23 cellular contexts compared by ENCODE assay signal in genomic region chr12:50715174-50715573, GRCh38. TPM values are rescaled to one million over a fixed set of nuclear protein-coding genes. Genes with fewer than 3 reads are reported as not detected.
A peak's percentile ranks its signal among the peaks of the same experiment; 100 is the strongest.
DNase-seq lines count a peak whose midpoint lies in the region; ATAC-seq and TF ChIP-seq lines count a peak whose summit lies in the region.
"Had no signal": no experiment of that assay in that cellular context is flagged by ENCODE, and none has a peak within 500 bp of the region (broad histone marks: within the 10 kb centered on the region; RNA-seq: fewer than 3 reads in every experiment).

No MANE protein-coding gene starts in this region.

- POLR2A ChIA-PET in IMR-90 (lab: Charles Lee; ENCODE audit: unreplicated experiment) = no interaction called here

- no peak for TF ChIP-seq RAD21 in IMR-90 (IDR thresholded peaks at IDR 0.05; ENCODE audit: low read length)

- no peaks in the 10 kb centered on the region for H3K4me1 ChIP-seq in IMR-90 (ENCODE audit: control insufficient read depth, insufficient read depth, low read length)
- H3K4me1 ChIP-seq: HAP-1, right atrium auricular region had no signal

- no peaks in the 10 kb centered on the region for H4K20me1 ChIP-seq in IMR-90 (ENCODE audit: insufficient read depth, low read length)

- H2BK5ac ChIP-seq in IMR-90 (ENCODE audit: low read depth, low read length, poor library complexity, severe bottlenecking) = no peak overlapping the region

- H4K8ac ChIP-seq in IMR-90 (ENCODE audit: low read depth in 2 of 2, low read length in 2 of 2) = no peak overlapping the region

- H3K18ac ChIP-seq in IMR-90 (ENCODE audit: low read depth, low read length) = no peak overlapping the region

- H3K27ac ChIP-seq in IMR-90 (ENCODE audit: insufficient read depth, low read length) = no peak overlapping the region
- H3K27ac ChIP-seq: right atrium auricular region, WERI-Rb-1 had no signal

- H3K4me1 Mint-ChIP-seq in osteocyte (ENCODE audit: unreplicated experiment) = peaks cover 9% of the 10 kb centered on the region
- H3K4me1 Mint-ChIP-seq in natural killer cell treated with Interleukin-12 subunit alpha and Interleukin-12 subunit beta and Interleukin-15 and Interleukin-18, amount 100 ng/mL, for 72 hours (ENCODE audit: low read depth in 2 of 2) = no peaks in the 10 kb centered on the region
- H3K4me1 Mint-ChIP-seq: activated CD4-positive, alpha-beta T cell treated with anti-CD3 and anti-CD28 coated beads, Interleukin-2, amount 10 ng/mL, durations not matched to agents 7 days and 5 days; activated naive CD8-positive, alpha-beta T cell treated with anti-CD3 and anti-CD28 coated beads, Interleukin-2, amount 50 U/mL, for 24 hours; CD8-positive, alpha-beta memory T cell had no signal

- H3K4ac ChIP-seq in IMR-90 (ENCODE audit: low read depth, low read length) = no peak overlapping the region

- no peaks in the 10 kb centered on the region; a peak in 1 of 4 replicates for H3K79me1 ChIP-seq in IMR-90 (ENCODE audit: low read depth in 1 of 2, low read length in 2 of 2)

- H3K27me3 ChIP-seq in IMR-90 (ENCODE audit: control insufficient read depth, insufficient read depth, low read length) = no peaks in the 10 kb centered on the region
- H3K27me3 ChIP-seq: right atrium auricular region had no signal

- no peak overlapping the region for H3K4me3 Mint-ChIP-seq in osteocyte (ENCODE audit: unreplicated experiment)
- H3K4me3 Mint-ChIP-seq in natural killer cell treated with Interleukin-12 subunit alpha and Interleukin-12 subunit beta and Interleukin-15 and Interleukin-18, amount 100 ng/mL, for 72 hours = no peak overlapping the region
- H3K4me3 Mint-ChIP-seq: activated CD4-positive, alpha-beta T cell treated with anti-CD3 and anti-CD28 coated beads, Interleukin-2, amount 10 ng/mL, durations not matched to agents 7 days and 5 days; activated naive CD8-positive, alpha-beta T cell treated with anti-CD3 and anti-CD28 coated beads, Interleukin-2, amount 50 U/mL, for 24 hours; CD8-positive, alpha-beta memory T cell; type B pancreatic cell had no signal

- H4K5ac ChIP-seq in IMR-90 (ENCODE audit: low read depth, low read length) = no peak overlapping the region

- peaks cover 31% of the 10 kb centered on the region for H3K36me3 Mint-ChIP-seq in osteocyte (ENCODE audit: unreplicated experiment)
- H3K36me3 Mint-ChIP-seq in natural killer cell treated with Interleukin-12 subunit alpha and Interleukin-12 subunit beta and Interleukin-15 and Interleukin-18, amount 100 ng/mL, for 72 hours = peaks cover 10% of the 10 kb centered on the region

- H4K91ac ChIP-seq in IMR-90 (ENCODE audit: insufficient read depth, low read depth, low read length) = no peak overlapping the region

- no peak overlapping the region for H3K4me2 ChIP-seq in IMR-90 (ENCODE audit: low read depth, low read length)

- H3K9me3 Mint-ChIP-seq in osteocyte (ENCODE audit: unreplicated experiment) = no peaks in the 10 kb centered on the region
- no peaks in the 10 kb centered on the region for H3K9me3 Mint-ChIP-seq in natural killer cell treated with Interleukin-12 subunit alpha and Interleukin-12 subunit beta and Interleukin-15 and Interleukin-18, amount 100 ng/mL, for 72 hours
- H3K9me3 Mint-ChIP-seq: activated CD4-positive, alpha-beta T cell treated with anti-CD3 and anti-CD28 coated beads, Interleukin-2, amount 10 ng/mL, durations not matched to agents 7 days and 5 days; activated naive CD8-positive, alpha-beta T cell treated with anti-CD3 and anti-CD28 coated beads, Interleukin-2, amount 50 U/mL, for 24 hours; CD8-positive, alpha-beta memory T cell; type B pancreatic cell had no signal

- no peak for TF ChIP-seq CTCF in IMR-90 (conservative IDR thresholded peaks at IDR 0.05; ENCODE audit: low read depth, low read length)
- TF ChIP-seq CTCF in choroid plexus epithelial cell (conservative IDR thresholded peaks at IDR 0.05; ENCODE audit: low read depth, low read length) = no peak
- no peak for TF ChIP-seq CTCF in osteocyte (IDR thresholded peaks at IDR 0.05)
- TF ChIP-seq CTCF in GM13976 (IDR thresholded peaks at IDR 0.05; ENCODE audit: borderline replicate concordance, control extremely low read depth, extremely low read depth, insufficient read depth, missing control alignments) = no peak

- no peak overlapping the region for H3K56ac ChIP-seq in IMR-90 (ENCODE audit: extremely low read depth, insufficient read depth, low read length)

- no peak overlapping the region for H3K9ac ChIP-seq in IMR-90 (ENCODE audit: low read depth, low read length)

- BruUV-seq in IMR-90 (replicated peaks; lab: Mats Ljungman, UMichigan) = no TSS peak

- DNase-seq in AG08396 (ENCODE audit: low spot score) (peak; percentile 10), IMR-90 (peak; percentile 12), choroid plexus epithelial cell (ENCODE audit: low read depth) (peak; percentile 60), osteocyte (ENCODE audit: extremely low spot score, unreplicated experiment) (no peak), NCI-H1436 treated with DMSO at 0.1 percent for 48 hours (lab: John Stamatoyannopoulos, UW) (no peak), GM13976 (ENCODE audit: low spot score) (no peak)
- DNase-seq in natural killer cell treated with Interleukin-12 subunit alpha and Interleukin-12 subunit beta and Interleukin-15 and Interleukin-18, amount 100 ng/mL, for 72 hours (ENCODE audit: low spot score) = no peak
- DNase-seq: activated CD4-positive, alpha-beta T cell treated with anti-CD3 and anti-CD28 coated beads, Interleukin-2, amount 10 ng/mL, durations not matched to agents 7 days and 5 days; activated gamma-delta T cell; activated naive CD8-positive, alpha-beta T cell treated with anti-CD3 and anti-CD28 coated beads, Interleukin-2, amount 50 U/mL, for 24 hours; CD8-positive, alpha-beta memory T cell; GF-D8; KG1; NCI-H2171 treated with DMSO at 0.1 percent for 48 hours; NCI-H524 treated with DMSO at 0.1 percent for 48 hours; occipital lobe; stimulated activated CD4-positive, alpha-beta T cell treated with anti-CD3 and anti-CD28 coated beads, Interleukin-12 subunit alpha, Interleukin-12 subunit beta, amount 100 ng/mL, for 4 hours; T-helper 2 cell; WERI-Rb-1 had no signal

- H3K9me1 ChIP-seq in IMR-90 (ENCODE audit: insufficient read depth, low read length) = peaks cover 3% of the 10 kb centered on the region

- H3K4me3 ChIP-seq in IMR-90 (ENCODE audit: insufficient read depth, low read depth, low read length) = no peak overlapping the region
- no peak overlapping the region for H3K4me3 ChIP-seq in choroid plexus epithelial cell (ENCODE audit: low read depth, low read length)
- H3K4me3 ChIP-seq: HAP-1, right atrium auricular region had no signal

- intact Hi-C loops in IMR-90 (cut with micrococcal nuclease) = no loop called here

- H3K14ac ChIP-seq in IMR-90 (replicated peaks; ENCODE audit: low read depth, low read length) = no peak overlapping the region

- no peak overlapping the region for H2AK9ac ChIP-seq in IMR-90 (replicated peaks; ENCODE audit: low read depth, low read length, poor library complexity)

- ATAC-seq in IMR-90 (ENCODE audit: low read depth) = no peak
- no peak for ATAC-seq in natural killer cell treated with Interleukin-12 subunit alpha and Interleukin-12 subunit beta and Interleukin-15 and Interleukin-18, amount 100 ng/mL, for 72 hours
- no peak for ATAC-seq in HG02938 (IDR thresholded peaks at IDR 0.05; ENCODE audit: unreplicated experiment)
- ATAC-seq: activated naive CD8-positive, alpha-beta T cell treated with anti-CD3 and anti-CD28 coated beads, Interleukin-2, amount 50 U/mL, for 24 hours had no signal

- no CpG with 5 or more reads among the region's 2 CpGs for WGBS in IMR-90 (ENCODE audit: extremely low coverage in 2 of 2, insufficient read length in 1 of 2), 2 experiments

- CTCF ChIA-PET in IMR-90 (lab: Yijun Ruan, JAX) = no interaction called here

- H3K23ac ChIP-seq in IMR-90 (ENCODE audit: low read depth, low read length) = no peak overlapping the region

- in situ Hi-C loops in IMR-90 (cut with MboI; ENCODE audit: low sequenced_read_pairs) (no loop called here), GM13976 (cut with MboI; ENCODE audit: low sequenced_read_pairs, unreplicated experiment) (no loop called here)

- no peak overlapping the region for H2BK120ac ChIP-seq in IMR-90 (ENCODE audit: low read depth, low read length)

- no peaks in the 10 kb centered on the region for H3K27me3 Mint-ChIP-seq in osteocyte (ENCODE audit: unreplicated experiment)
- no peaks in the 10 kb centered on the region for H3K27me3 Mint-ChIP-seq in natural killer cell treated with Interleukin-12 subunit alpha and Interleukin-12 subunit beta and Interleukin-15 and Interleukin-18, amount 100 ng/mL, for 72 hours
- H3K27me3 Mint-ChIP-seq: activated CD4-positive, alpha-beta T cell treated with anti-CD3 and anti-CD28 coated beads, Interleukin-2, amount 10 ng/mL, durations not matched to agents 7 days and 5 days; activated naive CD8-positive, alpha-beta T cell treated with anti-CD3 and anti-CD28 coated beads, Interleukin-2, amount 50 U/mL, for 24 hours; CD8-positive, alpha-beta memory T cell; type B pancreatic cell had no signal

- dilution Hi-C loops in IMR-90 (cut with HindIII; ENCODE audit: low sequenced_read_pairs, unreplicated experiment) = no loop called here

- H2AK5ac ChIP-seq in IMR-90 (ENCODE audit: low read depth, low read length) = no peak overlapping the region

- H3K27ac Mint-ChIP-seq in osteocyte (ENCODE audit: unreplicated experiment) = peak overlapping the region; percentile 18
- H3K27ac Mint-ChIP-seq in natural killer cell treated with Interleukin-12 subunit alpha and Interleukin-12 subunit beta and Interleukin-15 and Interleukin-18, amount 100 ng/mL, for 72 hours = no peak overlapping the region
- H3K27ac Mint-ChIP-seq: activated CD4-positive, alpha-beta T cell treated with anti-CD3 and anti-CD28 coated beads, Interleukin-2, amount 10 ng/mL, durations not matched to agents 7 days and 5 days; activated naive CD8-positive, alpha-beta T cell treated with anti-CD3 and anti-CD28 coated beads, Interleukin-2, amount 50 U/mL, for 24 hours; type B pancreatic cell had no signal

- peaks cover 18% of the 10 kb centered on the region for H3K36me3 ChIP-seq in IMR-90 (ENCODE audit: control insufficient read depth, insufficient read depth, low read length)

- H2AFZ ChIP-seq in IMR-90 (replicated peaks; ENCODE audit: low read length, poor library complexity) = no peak overlapping the region

- TF ChIP-seq POLR2A in IMR-90 (IDR thresholded peaks at IDR 0.05; ENCODE audit: low read depth, low read length) = no peak

- no peaks in the 10 kb centered on the region for H3K9me3 ChIP-seq in IMR-90 (ENCODE audit: control insufficient read depth, insufficient read depth, low read length)
- H3K9me3 ChIP-seq: HAP-1, right atrium auricular region had no signal

- H2BK15ac ChIP-seq in IMR-90 (ENCODE audit: low read depth, low read length) = no peak overlapping the region

- H2BK20ac ChIP-seq in IMR-90 (ENCODE audit: low read depth, low read length) = no peak overlapping the region

TF ChIP-seq in IMR-90, 13 proteins besides CTCF, POLR2A, EP300 and RAD21 (continues in another document):
- TF ChIP-seq RFX5 (IDR thresholded peaks at IDR 0.05; ENCODE audit: low read depth, low read length) = no peak

RNA-seq across cellular contexts. Expression of gene ATF1, which starts 48.7 kb away (rescaled TPM):
- total RNA-seq in IMR-90 (2012; rRNA removed) (20.6 and 21.9 TPM in 2 replicates), osteocyte (30.3 and 32.2 TPM in 2 replicates)
- polyA plus RNA-seq in IMR-90 (2012; rRNA removed) = 24.0 and 32.4 TPM in 2 replicates
- polyA plus RNA-seq in IMR-90 (2012; cell fraction: cytosol; rRNA removed) = 5.2 and 5.4 TPM in 2 replicates
- polyA plus RNA-seq in IMR-90 (2012; cell fraction: nucleus; rRNA removed; ENCODE audit: low replicate concordance) = 1.9 and 8.5 TPM in 2 replicates
- 10 to 100 TPM; 35.4 to 37.3 TPM for total RNA-seq in natural killer cell treated with Interleukin-12 subunit alpha and Interleukin-12 subunit beta and Interleukin-15 and Interleukin-18, amount 100 ng/mL, for 72 hours

Comparison
In these comparisons a context has a peak if more than half of its experiments do, and no peak if none do; other contexts are left out.
1. DNase-seq: peak in AG08396 (single experiment), IMR-90 (single experiment) and choroid plexus epithelial cell (single experiment); none in osteocyte (single experiment), NCI-H1436 treated with DMSO at 0.1 percent for 48 hours (single experiment), GM13976 (single experiment) and natural killer cell treated with Interleukin-12 subunit alpha and Interleukin-12 subunit beta and Interleukin-15 and Interleukin-18, amount 100 ng/mL, for 72 hours (single experiment).